30 cellular contexts compared by ENCODE assay signal in genomic region chr22:37379716-37380115, GRCh38. TPM values are rescaled to one million over a fixed set of nuclear protein-coding genes. Genes with fewer than 3 reads are reported as not detected.
"Had no signal": no experiment of that assay in that cellular context is flagged by ENCODE, and none has a peak within 500 bp of the region (broad histone marks: within the 10 kb centered on the region; RNA-seq: fewer than 3 reads in every experiment).

No MANE protein-coding gene starts in this region.

- H3K9me3 ChIP-seq: breast epithelium, heart left ventricle, left lung, lower lobe of right lung, mucosa of descending colon, ovary, prostate gland, transverse colon had no signal

- H3K4me1 Mint-ChIP-seq: activated CD4-positive, alpha-beta memory T cell treated with anti-CD3 and anti-CD28 coated beads, Interleukin-2, amount 10 ng/mL, durations not matched to agents 7 days and 5 days; activated CD4-positive, alpha-beta T cell treated with anti-CD3 and anti-CD28 coated beads, Interleukin-2, amount 10 ng/mL, durations not matched to agents 24 days and 14 days; activated naive CD4-positive, alpha-beta T cell treated with anti-CD3 and anti-CD28 coated beads, Interleukin-2, amount 50 U/mL, for 24 hours; activated naive CD8-positive, alpha-beta T cell treated with anti-CD3 and anti-CD28 coated beads, Interleukin-2, amount 50 U/mL, for 24 hours; endodermal cell; immature natural killer cell; T-helper 17 cell had no signal

- H3K36me3 ChIP-seq: breast epithelium, heart left ventricle, left lung, lower lobe of right lung, ovary, prostate gland, transverse colon, WERI-Rb-1 had no signal

- H3K27me3 Mint-ChIP-seq: activated naive CD4-positive, alpha-beta T cell treated with anti-CD3 and anti-CD28 coated beads, Interleukin-2, amount 50 U/mL, for 24 hours had no signal

- H3K4me3 ChIP-seq: breast epithelium, heart left ventricle, left lung, lower lobe of right lung, mucosa of descending colon, ovary, prostate gland, transverse colon had no signal

- DNase-seq: activated CD4-positive, alpha-beta memory T cell treated with anti-CD3 and anti-CD28 coated beads, Interleukin-2, amount 10 ng/mL, durations not matched to agents 7 days and 5 days; activated CD4-positive, alpha-beta T cell treated with anti-CD3 and anti-CD28 coated beads, Interleukin-2, amount 10 ng/mL, durations not matched to agents 24 days and 14 days; activated CD4-positive, CD25-positive, alpha-beta regulatory T cell treated with anti-CD3 and anti-CD28 coated beads, Interleukin-2, amount 50 U/mL, for 72 hours; activated CD8-positive, alpha-beta memory T cell treated with anti-CD3 and anti-CD28 coated beads, Interleukin-2, amount 50 U/mL, for 48 hours; activated naive CD8-positive, alpha-beta T cell treated with anti-CD3 and anti-CD28 coated beads, Interleukin-2, amount 50 U/mL, for 24 hours; activated T-cell treated with anti-CD3 and anti-CD28 coated beads, Interleukin-2, amount 50 U/mL, for 24 hours; central memory CD4-positive, alpha-beta T cell; endodermal cell; foreskin fibroblast; heart left ventricle; immature natural killer cell; left lung; lower lobe of right lung; mesendoderm; mucosa of descending colon; ovary; stimulated activated CD4-positive, alpha-beta T cell treated with anti-CD3 and anti-CD28 coated beads, Interleukin-15, amount 100 ng/mL, for 24 hours; stimulated activated CD4-positive, alpha-beta T cell treated with anti-CD3 and anti-CD28 coated beads, Interleukin-2, amount 100 ng/mL, for 48 hours; stimulated activated naive CD4-positive, alpha-beta T cell treated with Interleukin-2 at 50 U/mL for 16 hours; T-helper 17 cell; T1000; transverse colon; WERI-Rb-1 had no signal

- H3K36me3 Mint-ChIP-seq: activated naive CD4-positive, alpha-beta T cell treated with anti-CD3 and anti-CD28 coated beads, Interleukin-2, amount 50 U/mL, for 24 hours; immature natural killer cell had no signal

- H3K27ac Mint-ChIP-seq: activated CD4-positive, alpha-beta memory T cell treated with anti-CD3 and anti-CD28 coated beads, Interleukin-2, amount 10 ng/mL, durations not matched to agents 7 days and 5 days; activated CD4-positive, alpha-beta T cell treated with anti-CD3 and anti-CD28 coated beads, Interleukin-2, amount 10 ng/mL, durations not matched to agents 24 days and 14 days; activated naive CD4-positive, alpha-beta T cell treated with anti-CD3 and anti-CD28 coated beads, Interleukin-2, amount 50 U/mL, for 24 hours; activated naive CD8-positive, alpha-beta T cell treated with anti-CD3 and anti-CD28 coated beads, Interleukin-2, amount 50 U/mL, for 24 hours; activated T-cell treated with anti-CD3 and anti-CD28 coated beads, Interleukin-2, amount 50 U/mL, for 24 hours; activated T-helper 2 cell treated with anti-CD3 and anti-CD28 coated beads, Interferon-gamma antibody, Interleukin-2, Interleukin-4, amounts not matched to agents 10 μg/mL and 5 μg/mL and 100 μg/mL, durations not matched to agents 14 hours and 24 hours and 36 hours; dendritic cell treated with granulocyte-macrophage colony-stimulating factor and Interleukin-4, amounts not matched to agents 40 ng/mL and 50 ng/mL, for 4 days; endodermal cell; immature natural killer cell; T-helper 17 cell had no signal

- H3K27ac ChIP-seq: breast epithelium, heart left ventricle, left lung, lower lobe of right lung, ovary, prostate gland, transverse colon, WERI-Rb-1 had no signal

- H3K27me3 ChIP-seq: ovary had no signal

- H3K4me3 Mint-ChIP-seq: activated CD4-positive, alpha-beta memory T cell treated with anti-CD3 and anti-CD28 coated beads, Interleukin-2, amount 10 ng/mL, durations not matched to agents 7 days and 5 days; activated CD4-positive, alpha-beta T cell treated with anti-CD3 and anti-CD28 coated beads, Interleukin-2, amount 10 ng/mL, durations not matched to agents 24 days and 14 days; activated naive CD4-positive, alpha-beta T cell treated with anti-CD3 and anti-CD28 coated beads, Interleukin-2, amount 50 U/mL, for 24 hours; activated naive CD8-positive, alpha-beta T cell treated with anti-CD3 and anti-CD28 coated beads, Interleukin-2, amount 50 U/mL, for 24 hours; activated T-cell treated with anti-CD3 and anti-CD28 coated beads, Interleukin-2, amount 50 U/mL, for 24 hours; dendritic cell treated with granulocyte-macrophage colony-stimulating factor and Interleukin-4, amounts not matched to agents 40 ng/mL and 50 ng/mL, for 4 days; endodermal cell; immature natural killer cell; nephron; T-helper 17 cell had no signal

- H3K4me1 ChIP-seq: breast epithelium, left lung, lower lobe of right lung, prostate gland, transverse colon had no signal

- H3K9me3 Mint-ChIP-seq: activated CD4-positive, alpha-beta memory T cell treated with anti-CD3 and anti-CD28 coated beads, Interleukin-2, amount 10 ng/mL, durations not matched to agents 7 days and 5 days; activated CD4-positive, alpha-beta T cell treated with anti-CD3 and anti-CD28 coated beads, Interleukin-2, amount 10 ng/mL, durations not matched to agents 24 days and 14 days; activated naive CD4-positive, alpha-beta T cell treated with anti-CD3 and anti-CD28 coated beads, Interleukin-2, amount 50 U/mL, for 24 hours; activated naive CD8-positive, alpha-beta T cell treated with anti-CD3 and anti-CD28 coated beads, Interleukin-2, amount 50 U/mL, for 24 hours; activated T-cell treated with anti-CD3 and anti-CD28 coated beads, Interleukin-2, amount 50 U/mL, for 24 hours; activated T-helper 2 cell treated with anti-CD3 and anti-CD28 coated beads, Interferon-gamma antibody, Interleukin-2, Interleukin-4, amounts not matched to agents 10 μg/mL and 5 μg/mL and 100 μg/mL, durations not matched to agents 14 hours and 24 hours and 36 hours; dendritic cell treated with granulocyte-macrophage colony-stimulating factor and Interleukin-4, amounts not matched to agents 40 ng/mL and 50 ng/mL, for 4 days; endodermal cell; immature natural killer cell; nephron had no signal

RNA-seq across cellular contexts. Expression of gene ELFN2, which starts 47.6 kb away (rescaled TPM):
- total RNA-seq: breast epithelium, esophagus mucosa had no signal
